14 cellular contexts compared by ENCODE assay signal in the genomic region with DNA sequence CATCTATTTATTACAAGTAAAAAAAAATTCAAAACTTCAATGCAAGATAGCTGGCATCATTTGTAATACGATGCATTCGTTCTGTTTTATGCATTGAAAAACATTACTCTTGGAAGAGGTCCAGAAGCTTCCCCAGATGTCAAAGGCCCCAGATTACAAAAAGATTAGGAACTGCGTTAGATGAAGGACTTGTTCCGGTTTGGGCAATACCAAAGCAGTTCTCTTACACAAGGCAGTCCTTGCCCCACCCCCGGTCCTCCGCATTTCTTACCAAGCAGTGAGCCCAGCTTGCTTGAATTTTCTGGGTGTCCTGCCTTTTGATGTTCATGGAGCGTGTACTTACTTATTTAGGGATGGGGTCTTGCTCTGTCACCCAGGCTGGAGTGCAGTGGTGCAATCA. TPM values are rescaled to one million over a fixed set of nuclear protein-coding genes. Genes with fewer than 3 reads are reported as not detected.
DNase-seq lines count a peak whose midpoint lies in the region; ATAC-seq, FAIRE-seq and TF ChIP-seq lines count a peak whose summit lies in the region.
"Had no signal": no experiment of that assay in that cellular context is flagged by ENCODE, and none has a peak within 500 bp of the region (broad histone marks: within the 10 kb centered on the region; RNA-seq: fewer than 3 reads in every experiment).

No MANE protein-coding gene starts in this region.

- no peak overlapping the region for H3K27ac ChIP-seq in GM23338 (ENCODE audit: low read depth)
- H3K27ac ChIP-seq in Peyer's patch = peak overlapping the region in 3 of 4 donors; percentile 42 to 49 (median 43)
- H3K27ac ChIP-seq in heart right ventricle = peak overlapping the region; percentile 32 to 88 (median 71)
- H3K27ac ChIP-seq in skeletal muscle tissue (ENCODE audit: low read depth, low read length) = peak overlapping the region; percentile 36

- no peak overlapping the region for H3K4me2 ChIP-seq in GM23338

- H3K4me1 ChIP-seq in GM23338 (ENCODE audit: insufficient read depth) = peaks cover 8% of the 10 kb centered on the region
- peaks cover 0 to 22% (median 8%) of the 10 kb centered on the region in 4 donors for H3K4me1 ChIP-seq in Peyer's patch
- peaks cover 4 to 86% (median 23%) of the 10 kb centered on the region in 9 donors for H3K4me1 ChIP-seq in heart right ventricle
- peaks cover 10 to 18% (median 16%) of the 10 kb centered on the region in 3 donors for H3K4me1 ChIP-seq in skeletal muscle tissue (ENCODE audit: control insufficient read depth in 3 of 3, insufficient read depth in 3 of 3, low read length in 3 of 3)

- ATAC-seq in GM23338 (no peak), heart right ventricle (no peak), HG02970 (IDR thresholded peaks at IDR 0.05; ENCODE audit: low FRiP score, unreplicated experiment) (no peak), GM21737 (IDR thresholded peaks at IDR 0.05; ENCODE audit: unreplicated experiment) (no peak)
- ATAC-seq: activated T-cell treated with anti-CD3 and anti-CD28 coated beads, Interleukin-2, amount 50 U/mL, for 72 hours; left colon; WTC11 had no signal

- no peak for FAIRE-seq in GM19239 (lab: Jason Lieb, UNC)

- H3K27me3 ChIP-seq in GM23338 (ENCODE audit: insufficient read depth) = no peaks in the 10 kb centered on the region
- no peaks in the 10 kb centered on the region for H3K27me3 ChIP-seq in Peyer's patch
- no peaks in the 10 kb centered on the region for H3K27me3 ChIP-seq in heart right ventricle
- H3K27me3 ChIP-seq in skeletal muscle tissue (ENCODE audit: control insufficient read depth in 3 of 3, insufficient read depth in 3 of 3, low read length in 3 of 3) = no peaks in the 10 kb centered on the region

- no peaks in the 10 kb centered on the region for H3K36me3 ChIP-seq in GM23338 (ENCODE audit: insufficient read depth)
- H3K36me3 ChIP-seq in Peyer's patch = no peaks in the 10 kb centered on the region
- H3K36me3 ChIP-seq in heart right ventricle = no peaks in the 10 kb centered on the region
- H3K36me3 ChIP-seq in skeletal muscle tissue (ENCODE audit: control insufficient read depth in 3 of 3, insufficient read depth in 3 of 3, low read length in 3 of 3) = no peaks in the 10 kb centered on the region

- peaks cover 6% of the 10 kb centered on the region; the same call in 1 of the 2 replicates for H3F3A ChIP-seq in GM23338 (replicated peaks; ENCODE audit: low read depth)

- no peak overlapping the region for H3K27ac Mint-ChIP-seq in GM23338
- H3K27ac Mint-ChIP-seq: activated T-cell treated with anti-CD3 and anti-CD28 coated beads, Interleukin-2, amount 50 U/mL, for 72 hours; stimulated activated naive CD8-positive, alpha-beta T cell treated with anti-CD3 and anti-CD28 coated beads, Interleukin-15, Interleukin-2, amounts not matched to agents 100 ng/mL and 50 ng/mL, for 24 hours; WTC11 had no signal

- peak overlapping the region; percentile 63; the same call in 1 of the 2 replicates for H2AFZ ChIP-seq in GM23338

- peaks cover 12% of the 10 kb centered on the region for H3K27me3 Mint-ChIP-seq in GM23338 (ENCODE audit: insufficient read depth, low read depth, poor library complexity)
- H3K27me3 Mint-ChIP-seq: stimulated activated naive CD8-positive, alpha-beta T cell treated with anti-CD3 and anti-CD28 coated beads, Interleukin-15, Interleukin-2, amounts not matched to agents 100 ng/mL and 50 ng/mL, for 24 hours had no signal

- H3K79me2 ChIP-seq in GM23338 (replicated peaks; ENCODE audit: insufficient read depth) = no peaks in the 10 kb centered on the region

- TF ChIP-seq CTCF in GM23338 (conservative IDR thresholded peaks at IDR 0.05; ENCODE audit: low read depth in 2 of 2) (no peak), Peyer's patch (IDR thresholded peaks at IDR 0.05) (no peak), heart right ventricle (IDR thresholded peaks at IDR 0.05) (no peak)

- intact Hi-C loops in heart right ventricle (cut with DNase I) = loop anchor here in 5 of 10 donors (2.0 to 10.0 kb wide), 7 partner anchors 53 to 229 kb away; a partner anchor contains a TSS

- H3K9me2 ChIP-seq in GM23338 (ENCODE audit: insufficient read depth) = no peaks in the 10 kb centered on the region

- H3K4me1 Mint-ChIP-seq in GM23338 = peaks cover 14% of the 10 kb centered on the region

- H3K9ac ChIP-seq in skeletal muscle tissue (ENCODE audit: low read depth in 1 of 3, low read length in 3 of 3) = no peak overlapping the region

- H3K4me3 ChIP-seq in GM23338 (no peak overlapping the region), Peyer's patch (no peak overlapping the region), heart right ventricle (no peak overlapping the region), skeletal muscle tissue (ENCODE audit: low read length in 3 of 3) (no peak overlapping the region)

- H3K9me3 ChIP-seq in Peyer's patch (no peaks in the 10 kb centered on the region), heart right ventricle (no peaks in the 10 kb centered on the region), skeletal muscle tissue (ENCODE audit: control insufficient read depth in 3 of 3, low read length in 3 of 3) (no peaks in the 10 kb centered on the region)

- H3K36me3 Mint-ChIP-seq in GM23338 (ENCODE audit: low read depth) = no peaks in the 10 kb centered on the region; the same call in 2 of the 3 replicates
- H3K36me3 Mint-ChIP-seq: WTC11 had no signal

- H4K20me1 ChIP-seq in GM23338 (replicated peaks; ENCODE audit: insufficient read depth) = no peaks in the 10 kb centered on the region

- WGBS in heart right ventricle, 2 donors = 68 to 80% methylated on average over 7 of the region's 7 CpGs

- H3K4me3 Mint-ChIP-seq in GM23338 = no peak overlapping the region
- H3K4me3 Mint-ChIP-seq: activated T-cell treated with anti-CD3 and anti-CD28 coated beads, Interleukin-2, amount 50 U/mL, for 72 hours; stimulated activated naive CD8-positive, alpha-beta T cell treated with anti-CD3 and anti-CD28 coated beads, Interleukin-15, Interleukin-2, amounts not matched to agents 100 ng/mL and 50 ng/mL, for 24 hours; WTC11 had no signal

- DNase-seq in GM23338 (ENCODE audit: low spot score) = no peak
- DNase-seq in Peyer's patch = no peak
- DNase-seq in heart right ventricle = no peak
- no peak for DNase-seq in GM19239 (ENCODE audit: insufficient read length, low spot score)
- no peak for DNase-seq in occipital lobe (lab: John Stamatoyannopoulos, UW)
- DNase-seq: activated T-cell treated with anti-CD3 and anti-CD28 coated beads, Interleukin-2, amount 50 U/mL, for 72 hours; effector CD4-positive, alpha-beta T cell; NCI-H446 had no signal

- no peak for TF ChIP-seq POLR2A in Peyer's patch (IDR thresholded peaks at IDR 0.05)

- H3K9me3 Mint-ChIP-seq in GM23338 = no peaks in the 10 kb centered on the region
- H3K9me3 Mint-ChIP-seq: activated T-cell treated with anti-CD3 and anti-CD28 coated beads, Interleukin-2, amount 50 U/mL, for 72 hours; stimulated activated naive CD8-positive, alpha-beta T cell treated with anti-CD3 and anti-CD28 coated beads, Interleukin-15, Interleukin-2, amounts not matched to agents 100 ng/mL and 50 ng/mL, for 24 hours; WTC11 had no signal

TF ChIP-seq in GM23338, 12 proteins besides CTCF, POLR2A, EP300 and RAD21 (continues in another document):
- TF ChIP-seq, protein P1, sequence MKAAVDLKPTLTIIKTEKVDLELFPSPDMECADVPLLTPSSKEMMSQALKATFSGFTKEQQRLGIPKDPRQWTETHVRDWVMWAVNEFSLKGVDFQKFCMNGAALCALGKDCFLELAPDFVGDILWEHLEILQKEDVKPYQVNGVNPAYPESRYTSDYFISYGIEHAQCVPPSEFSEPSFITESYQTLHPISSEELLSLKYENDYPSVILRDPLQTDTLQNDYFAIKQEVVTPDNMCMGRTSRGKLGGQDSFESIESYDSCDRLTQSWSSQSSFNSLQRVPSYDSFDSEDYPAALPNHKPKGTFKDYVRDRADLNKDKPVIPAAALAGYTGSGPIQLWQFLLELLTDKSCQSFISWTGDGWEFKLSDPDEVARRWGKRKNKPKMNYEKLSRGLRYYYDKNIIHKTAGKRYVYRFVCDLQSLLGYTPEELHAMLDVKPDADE (IDR thresholded peaks at IDR 0.05) = no peak
- TF ChIP-seq JUNB (IDR thresholded peaks at IDR 0.05; ENCODE audit: unreplicated experiment) = no peak
- TF ChIP-seq NANOG (IDR thresholded peaks at IDR 0.05; ENCODE audit: borderline replicate concordance) = no peak
- no peak for TF ChIP-seq EZH2 (IDR thresholded peaks at IDR 0.05; ENCODE audit: low read depth, unreplicated experiment)

RNA-seq across cellular contexts. Expression of a gene that starts 4.8 kb away (rescaled TPM):
- total RNA-seq in GM23338 (2014; rRNA removed; shearing (Covaris generic)) = 10.7 and 11.8 TPM in 2 replicates
- polyA plus RNA-seq in GM23338 (2016; fragmentation: Nextera tagmentation; extraction: Ambion mirVana) = 10.1 and 10.4 TPM in 2 replicates
- 10 to 100 TPM in 1 of 4 donors, 1 to 10 TPM in 3; 2.6 to 16.5 (median 4.7) TPM for total RNA-seq in Peyer's patch
- total RNA-seq in heart right ventricle = 10 to 100 TPM in 5 of 10 donors, 1 to 10 TPM in 5; 5.1 to 74.1 (median 9.0) TPM
- 10 to 100 TPM; 15.4 to 17.9 TPM for polyA plus RNA-seq in heart right ventricle
- 5.2 TPM for total RNA-seq in skeletal muscle tissue
- 8.3 TPM for total RNA-seq in occipital lobe

RNA-seq across cellular contexts. Expression of a gene that starts 49.0 kb away (rescaled TPM):
- total RNA-seq in GM23338 (2014; rRNA removed; shearing (Covaris generic)) = 501 and 577 TPM in 2 replicates
- polyA plus RNA-seq in GM23338 (2016; fragmentation: Nextera tagmentation; extraction: Ambion mirVana) (272 and 276 TPM in 2 replicates), heart right ventricle (10 to 100 TPM; 66.0 to 84.2 TPM)
- total RNA-seq in Peyer's patch (100 to 1,000 TPM; 174 to 361 (median 217) TPM), heart right ventricle (100 to 1,000 TPM; 116 to 248 (median 137) TPM), skeletal muscle tissue (103 TPM), occipital lobe (150 TPM)
